In genomic region chr1:53698381-53698980, GRCh38 we compare ENCODE assay signal across 21 cellular contexts. TPM values are rescaled to one million over a fixed set of nuclear protein-coding genes. Genes with fewer than 3 reads are reported as not detected.
"Had no signal": no experiment of that assay in that cellular context is flagged by ENCODE, and none has a peak within 500 bp of the region (broad histone marks: within the 10 kb centered on the region; RNA-seq: fewer than 3 reads in every experiment).

No MANE protein-coding gene starts in this region.

- H3K4me1 ChIP-seq: left ventricle myocardium inferior, pancreas had no signal

- H3K4me3 Mint-ChIP-seq: activated CD8-positive, alpha-beta T cell treated with anti-CD3 and anti-CD28 coated beads, Interleukin-2, amount 10 ng/mL, durations not matched to agents 7 days and 5 days; activated naive CD8-positive, alpha-beta T cell treated with anti-CD3 and anti-CD28 coated beads, Interleukin-2, amount 10 ng/mL, durations not matched to agents 7 days and 5 days; activated T-cell treated with anti-CD3 and anti-CD28 coated beads, Interleukin-2, amount 50 U/mL, for 24 hours; naive B cell; neural crest cell had no signal

- H3K9me3 ChIP-seq: left ventricle myocardium inferior, pancreas, thyroid gland had no signal

- H3K27ac ChIP-seq: cardiac muscle cell, dorsolateral prefrontal cortex, left ventricle myocardium inferior, pancreas, thyroid gland had no signal

- H3K36me3 ChIP-seq: cardiac muscle cell, left ventricle myocardium inferior, pancreas, thyroid gland had no signal

- H3K36me3 Mint-ChIP-seq: activated naive CD8-positive, alpha-beta T cell treated with anti-CD3 and anti-CD28 coated beads, Interleukin-2, amount 10 ng/mL, durations not matched to agents 7 days and 5 days; naive B cell had no signal

- ATAC-seq: activated CD8-positive, alpha-beta T cell treated with anti-CD3 and anti-CD28 coated beads, Interleukin-2, amount 10 ng/mL, durations not matched to agents 7 days and 5 days; pancreas had no signal

- H3K4me1 Mint-ChIP-seq: activated naive CD8-positive, alpha-beta T cell treated with anti-CD3 and anti-CD28 coated beads, Interleukin-2, amount 10 ng/mL, durations not matched to agents 7 days and 5 days; naive B cell; neural crest cell had no signal

- H3K4me3 ChIP-seq: cardiac muscle cell, dorsolateral prefrontal cortex, left ventricle myocardium inferior, pancreas, thyroid gland had no signal

- H3K27me3 ChIP-seq: cardiac muscle cell, dorsolateral prefrontal cortex, pancreas, thyroid gland had no signal

- DNase-seq: activated CD4-positive, alpha-beta T cell treated with anti-CD3 and anti-CD28 coated beads for 48 hours; activated CD4-positive, CD25-positive, alpha-beta regulatory T cell; activated CD8-positive, alpha-beta T cell treated with anti-CD3 and anti-CD28 coated beads, Interleukin-2, amount 10 ng/mL, durations not matched to agents 7 days and 5 days; activated naive CD4-positive, alpha-beta T cell treated with Interleukin-2 at 50 U/mL for 16 hours; activated naive CD8-positive, alpha-beta T cell treated with anti-CD3 and anti-CD28 coated beads, Interleukin-2, amount 10 ng/mL, durations not matched to agents 7 days and 5 days; activated T-cell treated with anti-CD3 and anti-CD28 coated beads, Interleukin-2, amount 50 U/mL, for 24 hours; amygdala; head of caudate nucleus; left ventricle myocardium inferior; naive B cell; stimulated activated naive CD4-positive, alpha-beta T cell; T-helper 1 cell; T-helper 9 cell; thyroid gland had no signal

- H3K9me3 Mint-ChIP-seq: activated naive CD8-positive, alpha-beta T cell treated with anti-CD3 and anti-CD28 coated beads, Interleukin-2, amount 10 ng/mL, durations not matched to agents 7 days and 5 days; activated T-cell treated with anti-CD3 and anti-CD28 coated beads, Interleukin-2, amount 50 U/mL, for 24 hours; activated T-helper 2 cell treated with anti-CD3 and anti-CD28 coated beads, Interferon-gamma antibody, Interleukin-2, Interleukin-4, amounts not matched to agents 10 μg/mL and 5 μg/mL and 100 μg/mL, durations not matched to agents 14 hours and 24 hours and 36 hours; neural crest cell had no signal

- H3K27ac Mint-ChIP-seq: activated CD8-positive, alpha-beta T cell treated with anti-CD3 and anti-CD28 coated beads, Interleukin-2, amount 10 ng/mL, durations not matched to agents 7 days and 5 days; activated naive CD8-positive, alpha-beta T cell treated with anti-CD3 and anti-CD28 coated beads, Interleukin-2, amount 10 ng/mL, durations not matched to agents 7 days and 5 days; activated T-cell treated with anti-CD3 and anti-CD28 coated beads, Interleukin-2, amount 50 U/mL, for 24 hours; activated T-helper 2 cell treated with anti-CD3 and anti-CD28 coated beads, Interferon-gamma antibody, Interleukin-2, Interleukin-4, amounts not matched to agents 10 μg/mL and 5 μg/mL and 100 μg/mL, durations not matched to agents 14 hours and 24 hours and 36 hours had no signal

RNA-seq across cellular contexts. Expression of gene GLIS1, which starts 40.5 kb away (rescaled TPM):
- total RNA-seq: activated CD8-positive, alpha-beta T cell treated with anti-CD3 and anti-CD28 coated beads, Interleukin-2, amount 10 ng/mL, durations not matched to agents 7 days and 5 days; activated naive CD8-positive, alpha-beta T cell treated with anti-CD3 and anti-CD28 coated beads, Interleukin-2, amount 10 ng/mL, durations not matched to agents 7 days and 5 days; activated T-helper 2 cell treated with anti-CD3 and anti-CD28 coated beads, Interferon-gamma antibody, Interleukin-2, Interleukin-4, amounts not matched to agents 10 μg/mL and 5 μg/mL and 100 μg/mL, durations not matched to agents 14 hours and 24 hours and 36 hours; frontal cortex; mononuclear cell; neural crest cell had no signal
